ENCODE assay signal across 20 cellular contexts in genomic region chr1:36511804-36512798, GRCh38. TPM values are rescaled to one million over a fixed set of nuclear protein-coding genes. Genes with fewer than 3 reads are reported as not detected.
DNase-seq lines count a peak whose midpoint lies in the region; ATAC-seq and TF ChIP-seq lines count a peak whose summit lies in the region.
"Had no signal": no experiment of that assay in that cellular context is flagged by ENCODE, and none has a peak within 500 bp of the region (broad histone marks: within the 10 kb centered on the region; RNA-seq: fewer than 3 reads in every experiment).

No MANE protein-coding gene starts in this region.

- no peaks in the 10 kb centered on the region for H3K36me3 Mint-ChIP-seq in nephron progenitor cell (ENCODE audit: low read depth)
- H3K36me3 Mint-ChIP-seq: activated naive CD8-positive, alpha-beta T cell treated with anti-CD3 and anti-CD28 coated beads, Interleukin-2, amount 10 ng/mL, durations not matched to agents 7 days and 5 days; type B pancreatic cell had no signal

- ATAC-seq in GM21529 (IDR thresholded peaks at IDR 0.05; ENCODE audit: unreplicated experiment) (no peak), HG03342 (IDR thresholded peaks at IDR 0.05; ENCODE audit: unreplicated experiment) (no peak), GM18868 (IDR thresholded peaks at IDR 0.05; ENCODE audit: unreplicated experiment) (no peak)
- ATAC-seq: left cardiac atrium, PC-3 had no signal

- DNase-seq in DMS 273 (lab: John Stamatoyannopoulos, UW; ENCODE audit: unreplicated experiment) (peak; percentile 18), DMS 273 treated with DMSO at 0.1 percent for 48 hours (lab: John Stamatoyannopoulos, UW) (no peak), M059J (ENCODE audit: low read depth) (peak; percentile 58), choroid plexus epithelial cell (ENCODE audit: low read depth) (peak; percentile 12), nephron progenitor cell (no peak)
- DNase-seq: activated CD4-positive, alpha-beta T cell treated with anti-CD3 and anti-CD28 coated beads, Interleukin-2, amount 50 U/mL, for 1 hour; activated naive CD8-positive, alpha-beta T cell treated with anti-CD3 and anti-CD28 coated beads, Interleukin-2, amount 10 ng/mL, durations not matched to agents 7 days and 5 days; foreskin melanocyte; GOT3; left cardiac atrium; MM.1S; NCI-H1930; occipital lobe; PC-3 had no signal

- H3K4me1 Mint-ChIP-seq in nephron progenitor cell: peaks cover 30% of the 10 kb centered on the region

- no peak overlapping the region for H3K4me3 Mint-ChIP-seq in nephron progenitor cell
- H3K4me3 Mint-ChIP-seq: activated naive CD8-positive, alpha-beta T cell treated with anti-CD3 and anti-CD28 coated beads, Interleukin-2, amount 10 ng/mL, durations not matched to agents 7 days and 5 days; stimulated activated naive CD8-positive, alpha-beta T cell treated with anti-CD3 and anti-CD28 coated beads, Interleukin-15, Interleukin-2, amounts not matched to agents 100 ng/mL and 50 ng/mL, for 24 hours; type B pancreatic cell had no signal

- peak overlapping the region; percentile 36 for H3K27ac Mint-ChIP-seq in nephron progenitor cell
- H3K27ac Mint-ChIP-seq: activated naive CD8-positive, alpha-beta T cell treated with anti-CD3 and anti-CD28 coated beads, Interleukin-2, amount 10 ng/mL, durations not matched to agents 7 days and 5 days; stimulated activated naive CD8-positive, alpha-beta T cell treated with anti-CD3 and anti-CD28 coated beads, Interleukin-15, Interleukin-2, amounts not matched to agents 100 ng/mL and 50 ng/mL, for 24 hours; type B pancreatic cell had no signal

- no peak overlapping the region for H3K4me3 ChIP-seq in choroid plexus epithelial cell (ENCODE audit: low read depth, low read length)
- H3K4me3 ChIP-seq: right atrium auricular region had no signal

- no peaks in the 10 kb centered on the region for H3K9me3 Mint-ChIP-seq in nephron progenitor cell
- H3K9me3 Mint-ChIP-seq: activated naive CD8-positive, alpha-beta T cell treated with anti-CD3 and anti-CD28 coated beads, Interleukin-2, amount 10 ng/mL, durations not matched to agents 7 days and 5 days; stimulated activated naive CD8-positive, alpha-beta T cell treated with anti-CD3 and anti-CD28 coated beads, Interleukin-15, Interleukin-2, amounts not matched to agents 100 ng/mL and 50 ng/mL, for 24 hours; type B pancreatic cell had no signal

- peaks cover 3% of the 10 kb centered on the region for H3K27me3 Mint-ChIP-seq in nephron progenitor cell (ENCODE audit: low read depth, poor library complexity)
- H3K27me3 Mint-ChIP-seq: stimulated activated naive CD8-positive, alpha-beta T cell treated with anti-CD3 and anti-CD28 coated beads, Interleukin-15, Interleukin-2, amounts not matched to agents 100 ng/mL and 50 ng/mL, for 24 hours; type B pancreatic cell had no signal

- TF ChIP-seq CTCF in choroid plexus epithelial cell (conservative IDR thresholded peaks at IDR 0.05; ENCODE audit: low read depth, low read length) (no peak), nephron progenitor cell (IDR thresholded peaks at IDR 0.05) (no peak)

RNA-seq across cellular contexts. Expression of gene CSF3R, which starts 29.4 kb away (rescaled TPM):
- not detected in 2 replicates for total RNA-seq in M059J (2014; rRNA removed; shearing (Covaris generic))
- total RNA-seq: PC-3 had no signal

RNA-seq across cellular contexts. Expression of gene MRPS15, which starts 47.9 kb away (rescaled TPM):
- 96.0 and 132 TPM in 2 replicates for total RNA-seq in M059J (2014; rRNA removed; shearing (Covaris generic))

Comparison
In these comparisons a context has a peak if more than half of its experiments do, and no peak if none do; other contexts are left out.
1. DNase-seq: peak in DMS 273 (single experiment), M059J (single experiment) and choroid plexus epithelial cell (single experiment); none in DMS 273 treated with DMSO at 0.1 percent for 48 hours (single experiment) and nephron progenitor cell (single experiment).